Comparison of ENCODE assay signal across 8 cellular contexts in genomic region chr19:48635966-48636858, GRCh38. TPM values are rescaled to one million over a fixed set of nuclear protein-coding genes. Genes with fewer than 3 reads are reported as not detected.
DNase-seq lines count a peak whose midpoint lies in the region; ATAC-seq and TF ChIP-seq lines count a peak whose summit lies in the region.

No MANE protein-coding gene starts in this region.

- H3K4me1 ChIP-seq in HEK293 (ENCODE audit: control insufficient read depth, insufficient read depth, low read length) (peaks cover 23% of the 10 kb centered on the region), iPS-15b (ENCODE audit: control insufficient read depth, insufficient read depth, low read length) (peaks cover 11% of the 10 kb centered on the region)

- POLR2A ChIA-PET in HEK293 (lab: Yijun Ruan, JAX) = interaction anchor here (1.0 to 2.7 kb wide), 3 partner anchors 10 to 17 kb away, joined by 3 to 22 read pairs (median 6); partner anchors contain the start of genes CA11, RPL18 and SPHK2

- H3K27ac ChIP-seq in HEK293 (ENCODE audit: extremely low read depth, low read depth, low read length) = peak overlapping the region; percentile 72

- H3K36me3 Mint-ChIP-seq in activated T-helper 2 cell treated with anti-CD3 and anti-CD28 coated beads, Interferon-gamma antibody, Interleukin-2, Interleukin-4, amounts not matched to agents 10 μg/mL and 5 μg/mL and 100 μg/mL, durations not matched to agents 14 hours and 24 hours and 36 hours (ENCODE audit: low read depth) = no peaks in the 10 kb centered on the region
- peaks cover 44% of the 10 kb centered on the region for H3K36me3 Mint-ChIP-seq in stimulated activated effector memory CD8-positive, alpha-beta T cell treated with anti-CD3 and anti-CD28 coated beads, Interleukin-12 subunit alpha, Interleukin-12 subunit beta, amount 100 ng/mL, for 72 hours

- peak overlapping the region; percentile 85 for H3K27ac Mint-ChIP-seq in activated T-helper 2 cell treated with anti-CD3 and anti-CD28 coated beads, Interferon-gamma antibody, Interleukin-2, Interleukin-4, amounts not matched to agents 10 μg/mL and 5 μg/mL and 100 μg/mL, durations not matched to agents 14 hours and 24 hours and 36 hours
- peak overlapping the region; percentile 86 for H3K27ac Mint-ChIP-seq in stimulated activated effector memory CD8-positive, alpha-beta T cell treated with anti-CD3 and anti-CD28 coated beads, Interleukin-12 subunit alpha, Interleukin-12 subunit beta, amount 100 ng/mL, for 72 hours

- ATAC-seq in stimulated activated effector memory CD8-positive, alpha-beta T cell treated with anti-CD3 and anti-CD28 coated beads, Interleukin-12 subunit alpha, Interleukin-12 subunit beta, amount 100 ng/mL, for 72 hours = no peak
- ATAC-seq in GM18519 (IDR thresholded peaks at IDR 0.05; ENCODE audit: low FRiP score, unreplicated experiment) (no peak), GM18861 (IDR thresholded peaks at IDR 0.05; ENCODE audit: unreplicated experiment) (no peak)

- no peak for TF ChIP-seq CTCF in AG10803 (conservative IDR thresholded peaks at IDR 0.05; ENCODE audit: low read length)
- TF ChIP-seq CTCF in HEK293 (tag by site-specific recombination; IDR thresholded peaks at IDR 0.05) = no peak

- H3K9me3 ChIP-seq in HEK293 (ENCODE audit: control insufficient read depth, insufficient read depth, low read depth, low read length) = no peaks in the 10 kb centered on the region
- no peaks in the 10 kb centered on the region for H3K9me3 ChIP-seq in iPS-15b (ENCODE audit: control insufficient read depth, insufficient read depth, low read length)

- H3K4me3 Mint-ChIP-seq in activated T-helper 2 cell treated with anti-CD3 and anti-CD28 coated beads, Interferon-gamma antibody, Interleukin-2, Interleukin-4, amounts not matched to agents 10 μg/mL and 5 μg/mL and 100 μg/mL, durations not matched to agents 14 hours and 24 hours and 36 hours (ENCODE audit: low read depth) = peak overlapping the region; percentile 83
- peak overlapping the region; percentile 89 for H3K4me3 Mint-ChIP-seq in stimulated activated effector memory CD8-positive, alpha-beta T cell treated with anti-CD3 and anti-CD28 coated beads, Interleukin-12 subunit alpha, Interleukin-12 subunit beta, amount 100 ng/mL, for 72 hours

- H3K9me3 Mint-ChIP-seq in activated T-helper 2 cell treated with anti-CD3 and anti-CD28 coated beads, Interferon-gamma antibody, Interleukin-2, Interleukin-4, amounts not matched to agents 10 μg/mL and 5 μg/mL and 100 μg/mL, durations not matched to agents 14 hours and 24 hours and 36 hours = no peaks in the 10 kb centered on the region
- H3K9me3 Mint-ChIP-seq in stimulated activated effector memory CD8-positive, alpha-beta T cell treated with anti-CD3 and anti-CD28 coated beads, Interleukin-12 subunit alpha, Interleukin-12 subunit beta, amount 100 ng/mL, for 72 hours = peaks cover 3% of the 10 kb centered on the region

- H3K4me3 ChIP-seq in AG10803 (ENCODE audit: low read length) (peak overlapping the region; percentile 64), HEK293 (ENCODE audit: low read depth, low read length) (peak overlapping the region; percentile 40), iPS-15b (ENCODE audit: low read depth, low read length) (peak overlapping the region; percentile 71)

- H3K9ac ChIP-seq in iPS-15b (ENCODE audit: low read depth, low read length) = no peak overlapping the region

- DNase-seq in AG10803 (ENCODE audit: low read depth) (no peak), HuH-7 (ENCODE audit: low spot score) (no peak)
- DNase-seq in activated T-helper 2 cell treated with anti-CD3 and anti-CD28 coated beads, Interferon-gamma antibody, Interleukin-2, Interleukin-4, amounts not matched to agents 10 μg/mL and 5 μg/mL and 100 μg/mL, durations not matched to agents 14 hours and 24 hours and 36 hours (ENCODE audit: low spot score) = no peak
- no peak for DNase-seq in stimulated activated effector memory CD8-positive, alpha-beta T cell treated with anti-CD3 and anti-CD28 coated beads, Interleukin-12 subunit alpha, Interleukin-12 subunit beta, amount 100 ng/mL, for 72 hours (ENCODE audit: low spot score in 2 of 2)

- no peaks in the 10 kb centered on the region for H3K27me3 ChIP-seq in iPS-15b (ENCODE audit: control insufficient read depth, insufficient read depth, low read length)

- CTCF ChIA-PET in HEK293 (lab: Yijun Ruan, JAX) = interaction anchor here (1.1 kb wide), 1 partner anchor 9 kb away, joined by 4 read pairs; the partner anchor contains the start of gene CA11

- H3K27me3 Mint-ChIP-seq in activated T-helper 2 cell treated with anti-CD3 and anti-CD28 coated beads, Interferon-gamma antibody, Interleukin-2, Interleukin-4, amounts not matched to agents 10 μg/mL and 5 μg/mL and 100 μg/mL, durations not matched to agents 14 hours and 24 hours and 36 hours (ENCODE audit: low read depth) = peaks cover under 1% of the 10 kb centered on the region

- H3K36me3 ChIP-seq in HEK293 (ENCODE audit: control insufficient read depth in 2 of 2, insufficient read depth in 1 of 2, low read length in 2 of 2) (peaks cover 8 to 16% of the 10 kb centered on the region in 2 experiments; a peak in 2 of 3 replicates), iPS-15b (ENCODE audit: control insufficient read depth, insufficient read depth, low read length) (peaks cover 6% of the 10 kb centered on the region)

- H3K4me1 Mint-ChIP-seq in activated T-helper 2 cell treated with anti-CD3 and anti-CD28 coated beads, Interferon-gamma antibody, Interleukin-2, Interleukin-4, amounts not matched to agents 10 μg/mL and 5 μg/mL and 100 μg/mL, durations not matched to agents 14 hours and 24 hours and 36 hours (ENCODE audit: low read depth) = peaks cover 33% of the 10 kb centered on the region
- H3K4me1 Mint-ChIP-seq in stimulated activated effector memory CD8-positive, alpha-beta T cell treated with anti-CD3 and anti-CD28 coated beads, Interleukin-12 subunit alpha, Interleukin-12 subunit beta, amount 100 ng/mL, for 72 hours = peaks cover 50% of the 10 kb centered on the region

- intact Hi-C loops in activated T-helper 2 cell treated with anti-CD3 and anti-CD28 coated beads, Interferon-gamma antibody, Interleukin-2, Interleukin-4, amounts not matched to agents 10 μg/mL and 5 μg/mL and 100 μg/mL, durations not matched to agents 14 hours and 24 hours and 36 hours (cut with micrococcal nuclease) = loop anchor here (5.0 to 10.0 kb wide), 2 partner anchors 311 to 481 kb away; partner anchors contain the start of genes C19orf73, EMP3 and PPFIA3

TF ChIP-seq in HEK293, 187 proteins besides CTCF, POLR2A, EP300 and RAD21 (continues in another document):
- TF ChIP-seq KLF1 (tag by site-specific recombination; IDR thresholded peaks at IDR 0.05) (no peak; the same call in 1 of the 2 replicates), EGR2 (tag by site-specific recombination; IDR thresholded peaks at IDR 0.05; ENCODE audit: low read depth) (peak; percentile 42; the same call in 1 of the 2 replicates), ZNF837 (tag by site-specific recombination; IDR thresholded peaks at IDR 0.05) (no peak), ZBTB44 (tag by site-specific recombination; IDR thresholded peaks at IDR 0.05) (no peak), ZNF830 (tag by site-specific recombination; IDR thresholded peaks at IDR 0.05; ENCODE audit: low read depth) (no peak), ZFHX2 (tag by site-specific recombination; conservative IDR thresholded peaks at IDR 0.05) (peak; percentile 46)

RNA-seq across cellular contexts. Expression of gene DBP, which starts 1.0 kb away (rescaled TPM):
- 7.3 and 7.9 TPM in 2 replicates for total RNA-seq in activated T-helper 2 cell treated with anti-CD3 and anti-CD28 coated beads, Interferon-gamma antibody, Interleukin-2, Interleukin-4, amounts not matched to agents 10 μg/mL and 5 μg/mL and 100 μg/mL, durations not matched to agents 14 hours and 24 hours and 36 hours

RNA-seq across cellular contexts. Expression of gene CA11, which starts 9.8 kb away (rescaled TPM):
- 5.4 and 6.5 TPM in 2 replicates for total RNA-seq in activated T-helper 2 cell treated with anti-CD3 and anti-CD28 coated beads, Interferon-gamma antibody, Interleukin-2, Interleukin-4, amounts not matched to agents 10 μg/mL and 5 μg/mL and 100 μg/mL, durations not matched to agents 14 hours and 24 hours and 36 hours

RNA-seq across cellular contexts. Expression of gene SPHK2, which starts 16.9 kb away (rescaled TPM):
- total RNA-seq in activated T-helper 2 cell treated with anti-CD3 and anti-CD28 coated beads, Interferon-gamma antibody, Interleukin-2, Interleukin-4, amounts not matched to agents 10 μg/mL and 5 μg/mL and 100 μg/mL, durations not matched to agents 14 hours and 24 hours and 36 hours = 34.3 and 35.0 TPM in 2 replicates

RNA-seq across cellular contexts. Expression of gene RPL18, which starts 17.2 kb away (rescaled TPM):
- 1,853 and 1,861 TPM in 2 replicates for total RNA-seq in activated T-helper 2 cell treated with anti-CD3 and anti-CD28 coated beads, Interferon-gamma antibody, Interleukin-2, Interleukin-4, amounts not matched to agents 10 μg/mL and 5 μg/mL and 100 μg/mL, durations not matched to agents 14 hours and 24 hours and 36 hours

RNA-seq across cellular contexts. Expression of gene FAM83E, which starts 21.3 kb away (rescaled TPM):
- 4.3 and 6.4 TPM in 2 replicates for total RNA-seq in activated T-helper 2 cell treated with anti-CD3 and anti-CD28 coated beads, Interferon-gamma antibody, Interleukin-2, Interleukin-4, amounts not matched to agents 10 μg/mL and 5 μg/mL and 100 μg/mL, durations not matched to agents 14 hours and 24 hours and 36 hours
